Comparison of ENCODE assay signal across 7 cellular contexts in genomic region chr17:35448214-35448898, GRCh38. TPM values are rescaled to one million over a fixed set of nuclear protein-coding genes. Genes with fewer than 3 reads are reported as not detected.
DNase-seq lines count a peak whose midpoint lies in the region; ATAC-seq lines count a peak whose summit lies in the region.

TSS of gene SLFN13 (minus strand) at chr17:35448766. CDS start at chr17:35445680, 3,086 bp downstream.

- intact Hi-C loops in naive thymus-derived CD4-positive, alpha-beta T cell (cut with micrococcal nuclease): loop anchor here (1.0 to 5.0 kb wide), 10 partner anchors 12 to 206 kb away; partner anchors contain the start of genes SLFN11 (in 2 of the 2) and SLFN5 (in 1 of the 2)

- peak within 1 kb of the TSS; percentile 69 for H3K27ac ChIP-seq in naive thymus-derived CD4-positive, alpha-beta T cell (ENCODE audit: low read depth, low read length)

- CTCF ChIA-PET in activated CD8-positive, alpha-beta memory T cell treated with anti-CD3 and anti-CD28 coated beads, Interleukin-2, amount 10 ng/mL, durations not matched to agents 7 days and 5 days (lab: Charles Lee): interaction anchor here (0.9 to 1.7 kb wide), 3 partner anchors 15 to 234 kb away, joined by 3 to 5 read pairs (median 4); no protein-coding TSS in a partner anchor
- CTCF ChIA-PET in naive thymus-derived CD4-positive, alpha-beta T cell (lab: Charles Lee): interaction anchor here (0.7 to 1.3 kb wide), 2 partner anchors 58 to 85 kb away, joined by 3 to 4 read pairs; no protein-coding TSS in a partner anchor

- no peaks in the 10 kb centered on the region for H3K9me3 ChIP-seq in naive thymus-derived CD4-positive, alpha-beta T cell (ENCODE audit: control insufficient read depth in 2 of 3, low read length in 3 of 3)

- no peaks in the 10 kb centered on the region for H3K27me3 ChIP-seq in naive thymus-derived CD4-positive, alpha-beta T cell (ENCODE audit: control insufficient read depth in 2 of 2, insufficient read depth in 2 of 2, low read length in 2 of 2)

- no peaks in the 10 kb centered on the region for H3K36me3 ChIP-seq in naive thymus-derived CD4-positive, alpha-beta T cell (ENCODE audit: control insufficient read depth in 2 of 3, insufficient read depth in 3 of 3, low read length in 3 of 3)

- peak within 1 kb of the TSS; percentile 57 for H3K4me3 ChIP-seq in naive thymus-derived CD4-positive, alpha-beta T cell (ENCODE audit: low read length)

- ATAC-seq in GM18520 (IDR thresholded peaks at IDR 0.05; ENCODE audit: unreplicated experiment) (peak; percentile 55), HG03025 (IDR thresholded peaks at IDR 0.05; ENCODE audit: low FRiP score, unreplicated experiment) (peak; percentile 65), esophagus mucosa (peak; percentile 94)
- peak; percentile 95 for ATAC-seq in activated CD8-positive, alpha-beta memory T cell treated with anti-CD3 and anti-CD28 coated beads, Interleukin-2, amount 10 ng/mL, durations not matched to agents 7 days and 5 days
- ATAC-seq in naive thymus-derived CD4-positive, alpha-beta T cell: peak; percentile 94

- H3K9me3 Mint-ChIP-seq in activated CD8-positive, alpha-beta memory T cell treated with anti-CD3 and anti-CD28 coated beads, Interleukin-2, amount 10 ng/mL, durations not matched to agents 7 days and 5 days (ENCODE audit: low read depth): no peaks in the 10 kb centered on the region
- no peaks in the 10 kb centered on the region for H3K9me3 Mint-ChIP-seq in naive thymus-derived CD4-positive, alpha-beta T cell

- H3K27me3 Mint-ChIP-seq in activated CD8-positive, alpha-beta memory T cell treated with anti-CD3 and anti-CD28 coated beads, Interleukin-2, amount 10 ng/mL, durations not matched to agents 7 days and 5 days: no peaks in the 10 kb centered on the region
- H3K27me3 Mint-ChIP-seq in naive thymus-derived CD4-positive, alpha-beta T cell: no peaks in the 10 kb centered on the region

- H3K27ac Mint-ChIP-seq in activated CD8-positive, alpha-beta memory T cell treated with anti-CD3 and anti-CD28 coated beads, Interleukin-2, amount 10 ng/mL, durations not matched to agents 7 days and 5 days: peak within 1 kb of the TSS; percentile 78
- H3K27ac Mint-ChIP-seq in naive thymus-derived CD4-positive, alpha-beta T cell: peak within 1 kb of the TSS; percentile 76 to 94 (median 83)

- peaks cover 64% of the 10 kb centered on the region for H3K36me3 Mint-ChIP-seq in activated CD8-positive, alpha-beta memory T cell treated with anti-CD3 and anti-CD28 coated beads, Interleukin-2, amount 10 ng/mL, durations not matched to agents 7 days and 5 days
- peaks cover 0 to 55% (median 17%) of the 10 kb centered on the region in 5 donors for H3K36me3 Mint-ChIP-seq in naive thymus-derived CD4-positive, alpha-beta T cell

- POLR2A ChIA-PET in naive thymus-derived CD4-positive, alpha-beta T cell (lab: Charles Lee): interaction anchor here (0.5 to 2.5 kb wide), 19 partner anchors 9 to 329 kb away, joined by 3 to 28 read pairs (median 4); partner anchors contain the start of genes SLFN11, SLFN12L and SLFN5

- DNase-seq in NCI-H748 treated with DMSO at 0.1 percent for 48 hours (lab: John Stamatoyannopoulos, UW): peak; percentile 71
- DNase-seq in activated CD8-positive, alpha-beta memory T cell treated with anti-CD3 and anti-CD28 coated beads, Interleukin-2, amount 10 ng/mL, durations not matched to agents 7 days and 5 days: peak; percentile 95
- DNase-seq in naive thymus-derived CD4-positive, alpha-beta T cell: peak; percentile 59 to 89 (median 74)
- peak; percentile 66 to 75 (median 68) for DNase-seq in stimulated activated naive CD4-positive, alpha-beta T cell (lab: John Stamatoyannopoulos, UW)

- peak within 1 kb of the TSS; percentile 68 for H3K4me3 Mint-ChIP-seq in activated CD8-positive, alpha-beta memory T cell treated with anti-CD3 and anti-CD28 coated beads, Interleukin-2, amount 10 ng/mL, durations not matched to agents 7 days and 5 days
- H3K4me3 Mint-ChIP-seq in naive thymus-derived CD4-positive, alpha-beta T cell: peak within 1 kb of the TSS; percentile 75 to 94 (median 87)

- peaks cover 16% of the 10 kb centered on the region for H3K4me1 Mint-ChIP-seq in activated CD8-positive, alpha-beta memory T cell treated with anti-CD3 and anti-CD28 coated beads, Interleukin-2, amount 10 ng/mL, durations not matched to agents 7 days and 5 days
- peaks cover 0 to 33% (median 26%) of the 10 kb centered on the region in 7 donors for H3K4me1 Mint-ChIP-seq in naive thymus-derived CD4-positive, alpha-beta T cell

- peaks cover 7 to 14% of the 10 kb centered on the region in 2 donors for H3K4me1 ChIP-seq in naive thymus-derived CD4-positive, alpha-beta T cell (ENCODE audit: control insufficient read depth in 2 of 2, insufficient read depth in 2 of 2, low read length in 2 of 2)

RNA-seq across cellular contexts. Expression of gene SLFN13, which starts in this region (rescaled TPM):
- total RNA-seq in activated CD8-positive, alpha-beta memory T cell treated with anti-CD3 and anti-CD28 coated beads, Interleukin-2, amount 10 ng/mL, durations not matched to agents 7 days and 5 days: 100 to 1,000 TPM in 1 of 2 experiments, 10 to 100 TPM in 1; 70.5 to 115 TPM
- total RNA-seq in esophagus mucosa: 7.9 TPM
- 10 to 100 TPM; 10.5 to 64.7 (median 21.0) TPM for total RNA-seq in naive thymus-derived CD4-positive, alpha-beta T cell
- 1 to 10 TPM; 3.6 to 5.4 TPM for polyA plus RNA-seq in naive thymus-derived CD4-positive, alpha-beta T cell

Comparison
In these comparisons a context has a peak if more than half of its experiments do, and no peak if none do; other contexts are left out.
1. Peak in every context shown above with its lines: DNase-seq, ATAC-seq, H3K4me3 ChIP-seq and H3K27ac ChIP-seq.